In genomic region chr18:24259869-24260662, GRCh38 we compare ENCODE assay signal across 19 cellular contexts.
"Had no signal": no experiment of that assay in that cellular context is flagged by ENCODE, and none has a peak within 500 bp of the region (broad histone marks: within the 10 kb centered on the region; RNA-seq: fewer than 3 reads in every experiment).

No MANE protein-coding gene starts in this region.

- H3K27me3 ChIP-seq: gastrocnemius medialis, heart right ventricle, neutrophil, right atrium auricular region, sigmoid colon, suprapubic skin, tibial artery, upper lobe of left lung, vagina had no signal

- H3K36me3 ChIP-seq: gastrocnemius medialis, heart right ventricle, neutrophil, right atrium auricular region, sigmoid colon, suprapubic skin, tibial artery, upper lobe of left lung, vagina had no signal

- FAIRE-seq: islet of Langerhans had no signal

- DNase-seq: effector CD8-positive, alpha-beta T cell; gastrocnemius medialis; heart right ventricle; hypothalamus; kidney glomerular epithelial cell; naive thymus-derived CD8-positive, alpha-beta T cell; sigmoid colon; stimulated activated CD4-positive, alpha-beta T cell treated with anti-CD3 and anti-CD28 coated beads, Interleukin-12 subunit alpha, Interleukin-12 subunit beta, amount 100 ng/mL, for 4 hours; stimulated activated naive CD4-positive, alpha-beta T cell; tibial artery; upper lobe of left lung had no signal

- ATAC-seq: esophagus mucosa; gastrocnemius medialis; heart right ventricle; naive thymus-derived CD8-positive, alpha-beta T cell had no signal

- H3K9me3 ChIP-seq: gastrocnemius medialis, neutrophil, right atrium auricular region, sigmoid colon, suprapubic skin, tibial artery, vagina had no signal

- H3K4me1 ChIP-seq: suprapubic skin had no signal

- H3K4me3 ChIP-seq: coronary artery, gastrocnemius medialis, heart right ventricle, right atrium auricular region, sigmoid colon, skin epidermis, suprapubic skin, tibial artery, upper lobe of left lung, vagina had no signal

- H3K27ac ChIP-seq: coronary artery, neutrophil, right atrium auricular region, skin epidermis, suprapubic skin, tibial artery, upper lobe of left lung, vagina had no signal
